In the genomic region with DNA sequence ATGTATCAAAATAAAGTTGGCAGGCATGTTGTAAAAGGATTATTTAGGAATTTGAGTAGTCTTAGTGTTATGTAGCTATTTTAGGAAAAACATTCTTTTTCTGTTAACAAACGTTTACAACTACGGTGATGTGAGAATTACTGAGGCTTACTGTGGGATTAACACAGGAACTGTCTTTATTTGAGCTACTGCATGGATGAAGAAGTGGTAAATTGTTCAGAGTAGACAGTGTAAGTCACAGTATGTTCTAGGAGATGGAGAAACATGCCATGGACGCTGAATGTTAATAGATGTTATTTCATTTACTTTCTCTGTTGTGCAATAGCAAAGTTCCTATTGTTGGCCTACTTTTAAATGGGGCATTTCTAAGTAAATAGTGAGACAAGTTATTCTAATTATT, we compare ENCODE assay signal across 8 cellular contexts. TPM values are rescaled to one million over a fixed set of nuclear protein-coding genes. Genes with fewer than 3 reads are reported as not detected.
DNase-seq lines count a peak whose midpoint lies in the region; ATAC-seq and TF ChIP-seq lines count a peak whose summit lies in the region.

No MANE protein-coding gene starts in this region.

- H3K4me3 Mint-ChIP-seq in WTC11 (peak overlapping the region; percentile 92), glutamatergic neuron (ENCODE audit: unreplicated experiment) (peak overlapping the region; percentile 97)

- CTCF ChIA-PET in WTC11 (lab: Charles Lee), result no interaction called here

- H3K27ac Mint-ChIP-seq in WTC11, result peak overlapping the region; percentile 5; the same call in 1 of the 2 replicates
- H3K27ac Mint-ChIP-seq in glutamatergic neuron (ENCODE audit: unreplicated experiment), result peak overlapping the region; percentile 91

- peaks cover 0 to 50% (median 35%) of the 10 kb centered on the region in 9 donors for H3K4me1 ChIP-seq in heart right ventricle
- peaks cover 7 to 17% (median 13%) of the 10 kb centered on the region in 3 donors for H3K4me1 ChIP-seq in skeletal muscle tissue (ENCODE audit: control insufficient read depth in 3 of 3, insufficient read depth in 3 of 3, low read length in 3 of 3)

- H3K36me3 Mint-ChIP-seq in WTC11 (peaks cover 12% of the 10 kb centered on the region), glutamatergic neuron (ENCODE audit: unreplicated experiment) (peaks cover 8% of the 10 kb centered on the region)

- H3K9me3 Mint-ChIP-seq in WTC11 (peaks cover 3% of the 10 kb centered on the region), glutamatergic neuron (ENCODE audit: unreplicated experiment) (peaks cover 16% of the 10 kb centered on the region)

- H3K4me3 ChIP-seq in heart right ventricle (peak overlapping the region; percentile 77 to 95 (median 86)), skeletal muscle tissue (ENCODE audit: low read length in 3 of 3) (peak overlapping the region; percentile 78 to 89 (median 87))

- POLR2A ChIA-PET in WTC11 (lab: Charles Lee), result interaction anchor here (0.6 kb wide), 1 partner anchor 47 kb away, joined by 4 read pairs; no protein-coding TSS in a partner anchor

- peaks cover 46% of the 10 kb centered on the region for H3K4me1 Mint-ChIP-seq in WTC11
- peaks cover 8% of the 10 kb centered on the region for H3K4me1 Mint-ChIP-seq in glutamatergic neuron (ENCODE audit: low read depth, unreplicated experiment)

- intact Hi-C loops in heart right ventricle (cut with DNase I) (no loop called here), left ventricle myocardium superior (cut with micrococcal nuclease) (no loop called here)

- H3K9ac ChIP-seq in skeletal muscle tissue (ENCODE audit: low read depth in 1 of 3, low read length in 3 of 3), result peak overlapping the region; percentile 91 to 98 (median 91)

- DNase-seq in heart right ventricle (no peak), left ventricle myocardium superior (no peak), WTC11 (ENCODE audit: low spot score) (no peak), glutamatergic neuron (no peak), NCI-H187 (lab: John Stamatoyannopoulos, UW) (no peak), anterior cingulate cortex (lab: John Stamatoyannopoulos, UW) (no peak)

- H3K9me3 ChIP-seq in heart right ventricle (no peaks in the 10 kb centered on the region), skeletal muscle tissue (ENCODE audit: control insufficient read depth in 3 of 3, low read length in 3 of 3) (no peaks in the 10 kb centered on the region)

- no peaks in the 10 kb centered on the region; the same call in 1 of the 2 replicates for H3K27me3 Mint-ChIP-seq in WTC11 (ENCODE audit: low read depth)
- peaks cover 9% of the 10 kb centered on the region for H3K27me3 Mint-ChIP-seq in glutamatergic neuron (ENCODE audit: unreplicated experiment)

- no peak for TF ChIP-seq CTCF in heart right ventricle (IDR thresholded peaks at IDR 0.05)
- TF ChIP-seq CTCF in WTC11 (IDR thresholded peaks at IDR 0.05), result no peak
- no peak for TF ChIP-seq CTCF in glutamatergic neuron (IDR thresholded peaks at IDR 0.05; ENCODE audit: partially characterized antibody, unreplicated experiment)

- H3K36me3 ChIP-seq in heart right ventricle (no peaks in the 10 kb centered on the region), skeletal muscle tissue (ENCODE audit: control insufficient read depth in 3 of 3, insufficient read depth in 3 of 3, low read length in 3 of 3) (no peaks in the 10 kb centered on the region)

- H3K27me3 ChIP-seq in heart right ventricle, result peaks cover 0 to 9% (median 0%) of the 10 kb centered on the region in 7 donors
- no peaks in the 10 kb centered on the region for H3K27me3 ChIP-seq in skeletal muscle tissue (ENCODE audit: control insufficient read depth in 3 of 3, insufficient read depth in 3 of 3, low read length in 3 of 3)

- 2% methylated on average over 3 of the region's 3 CpGs for WGBS in heart right ventricle, 2 donors

- ATAC-seq in heart right ventricle (no peak), left ventricle myocardium superior (no peak), WTC11 (no peak), HG03571 (IDR thresholded peaks at IDR 0.05; ENCODE audit: unreplicated experiment) (no peak)

- H3K27ac ChIP-seq in heart right ventricle (peak overlapping the region in 9 of 10 donors; percentile 76 to 95 (median 93)), skeletal muscle tissue (ENCODE audit: low read depth, low read length) (peak overlapping the region; percentile 98)

TF ChIP-seq in WTC11, 78 proteins besides CTCF, POLR2A, EP300 and RAD21 (continues in another document):
- TF ChIP-seq RORB (CRISPR knock-in tag; IDR thresholded peaks at IDR 0.05), result no peak
- TF ChIP-seq ZBTB21 (CRISPR knock-in tag; IDR thresholded peaks at IDR 0.05; ENCODE audit: borderline replicate concordance), result no peak
- no peak for TF ChIP-seq SMAD3 (CRISPR knock-in tag; IDR thresholded peaks at IDR 0.05; ENCODE audit: borderline replicate concordance)
- TF ChIP-seq CREM (CRISPR knock-in tag; IDR thresholded peaks at IDR 0.05), result no peak
- no peak for TF ChIP-seq ZNF232 (CRISPR knock-in tag; IDR thresholded peaks at IDR 0.05)
- TF ChIP-seq, protein P1, sequence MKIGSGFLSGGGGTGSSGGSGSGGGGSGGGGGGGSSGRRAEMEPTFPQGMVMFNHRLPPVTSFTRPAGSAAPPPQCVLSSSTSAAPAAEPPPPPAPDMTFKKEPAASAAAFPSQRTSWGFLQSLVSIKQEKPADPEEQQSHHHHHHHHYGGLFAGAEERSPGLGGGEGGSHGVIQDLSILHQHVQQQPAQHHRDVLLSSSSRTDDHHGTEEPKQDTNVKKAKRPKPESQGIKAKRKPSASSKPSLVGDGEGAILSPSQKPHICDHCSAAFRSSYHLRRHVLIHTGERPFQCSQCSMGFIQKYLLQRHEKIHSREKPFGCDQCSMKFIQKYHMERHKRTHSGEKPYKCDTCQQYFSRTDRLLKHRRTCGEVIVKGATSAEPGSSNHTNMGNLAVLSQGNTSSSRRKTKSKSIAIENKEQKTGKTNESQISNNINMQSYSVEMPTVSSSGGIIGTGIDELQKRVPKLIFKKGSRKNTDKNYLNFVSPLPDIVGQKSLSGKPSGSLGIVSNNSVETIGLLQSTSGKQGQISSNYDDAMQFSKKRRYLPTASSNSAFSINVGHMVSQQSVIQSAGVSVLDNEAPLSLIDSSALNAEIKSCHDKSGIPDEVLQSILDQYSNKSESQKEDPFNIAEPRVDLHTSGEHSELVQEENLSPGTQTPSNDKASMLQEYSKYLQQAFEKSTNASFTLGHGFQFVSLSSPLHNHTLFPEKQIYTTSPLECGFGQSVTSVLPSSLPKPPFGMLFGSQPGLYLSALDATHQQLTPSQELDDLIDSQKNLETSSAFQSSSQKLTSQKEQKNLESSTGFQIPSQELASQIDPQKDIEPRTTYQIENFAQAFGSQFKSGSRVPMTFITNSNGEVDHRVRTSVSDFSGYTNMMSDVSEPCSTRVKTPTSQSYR (CRISPR knock-in tag; IDR thresholded peaks at IDR 0.05), result no peak
- TF ChIP-seq, protein P2, sequence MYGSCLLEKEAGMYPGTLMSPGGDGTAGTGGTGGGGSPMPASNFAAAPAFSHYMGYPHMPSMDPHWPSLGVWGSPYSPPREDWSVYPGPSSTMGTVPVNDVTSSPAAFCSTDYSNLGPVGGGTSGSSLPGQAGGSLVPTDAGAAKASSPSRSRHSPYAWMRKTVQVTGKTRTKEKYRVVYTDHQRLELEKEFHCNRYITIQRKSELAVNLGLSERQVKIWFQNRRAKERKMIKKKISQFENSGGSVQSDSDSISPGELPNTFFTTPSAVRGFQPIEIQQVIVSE (CRISPR knock-in tag; IDR thresholded peaks at IDR 0.05; ENCODE audit: borderline replicate concordance), result no peak
- TF ChIP-seq, protein P3, sequence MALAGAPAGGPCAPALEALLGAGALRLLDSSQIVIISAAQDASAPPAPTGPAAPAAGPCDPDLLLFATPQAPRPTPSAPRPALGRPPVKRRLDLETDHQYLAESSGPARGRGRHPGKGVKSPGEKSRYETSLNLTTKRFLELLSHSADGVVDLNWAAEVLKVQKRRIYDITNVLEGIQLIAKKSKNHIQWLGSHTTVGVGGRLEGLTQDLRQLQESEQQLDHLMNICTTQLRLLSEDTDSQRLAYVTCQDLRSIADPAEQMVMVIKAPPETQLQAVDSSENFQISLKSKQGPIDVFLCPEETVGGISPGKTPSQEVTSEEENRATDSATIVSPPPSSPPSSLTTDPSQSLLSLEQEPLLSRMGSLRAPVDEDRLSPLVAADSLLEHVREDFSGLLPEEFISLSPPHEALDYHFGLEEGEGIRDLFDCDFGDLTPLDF (CRISPR knock-in tag; IDR thresholded peaks at IDR 0.05), result no peak
- TF ChIP-seq NFE2L1 (CRISPR knock-in tag; IDR thresholded peaks at IDR 0.05), result no peak
- TF ChIP-seq ZNF219 (CRISPR knock-in tag; IDR thresholded peaks at IDR 0.05; ENCODE audit: borderline replicate concordance), result no peak
- TF ChIP-seq, protein P4, sequence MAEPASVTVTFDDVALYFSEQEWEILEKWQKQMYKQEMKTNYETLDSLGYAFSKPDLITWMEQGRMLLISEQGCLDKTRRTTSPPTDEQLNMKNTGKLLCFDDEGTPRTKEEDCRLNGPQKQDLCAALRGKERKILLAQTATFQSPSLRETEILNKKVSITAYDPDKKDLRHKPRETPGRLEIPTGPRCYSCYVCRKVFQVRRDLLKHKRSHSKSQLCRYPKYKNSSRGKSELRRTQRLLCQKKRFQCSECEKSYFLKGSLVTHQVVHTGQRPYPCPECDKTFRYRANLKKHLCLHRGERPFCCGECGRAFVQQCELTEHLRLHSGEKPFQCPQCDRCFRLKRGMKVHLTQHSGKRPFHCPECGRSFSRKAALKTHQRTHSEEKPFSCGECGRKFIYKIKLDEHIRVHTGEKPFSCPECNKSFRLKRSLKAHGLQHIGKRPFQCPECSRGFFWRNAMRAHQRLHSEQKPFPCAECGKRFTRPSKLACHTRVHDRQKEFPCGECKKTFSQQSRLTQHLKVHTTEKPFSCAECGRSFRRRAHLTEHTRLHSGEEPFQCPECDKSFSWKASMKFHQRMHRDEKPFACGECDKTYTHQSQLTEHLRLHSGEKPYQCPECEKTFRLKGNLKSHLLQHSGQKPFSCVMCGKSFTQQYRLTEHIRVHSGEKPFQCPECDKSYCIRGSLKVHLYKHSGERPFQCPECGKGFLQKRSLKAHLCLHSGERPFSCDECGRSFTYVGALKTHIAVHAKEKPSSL (CRISPR knock-in tag; conservative IDR thresholded peaks at IDR 0.05), result no peak

RNA-seq across cellular contexts. Expression of a gene that starts 1.7 kb away (rescaled TPM):
- 10 to 100 TPM; 40.7 to 69.5 (median 55.7) TPM for total RNA-seq in heart right ventricle
- 10 to 100 TPM; 20.7 to 24.6 TPM for polyA plus RNA-seq in heart right ventricle
- 56.7 TPM for total RNA-seq in left ventricle myocardium superior
- total RNA-seq in WTC11 (2021), result 94.2 to 102 TPM (median 96.4 TPM) in 3 replicates
- total RNA-seq in glutamatergic neuron (ENCODE audit: unreplicated experiment), result 49.2 TPM
- 27.1 TPM for total RNA-seq in skeletal muscle tissue
